26 cellular contexts compared by ENCODE assay signal in the genomic region with DNA sequence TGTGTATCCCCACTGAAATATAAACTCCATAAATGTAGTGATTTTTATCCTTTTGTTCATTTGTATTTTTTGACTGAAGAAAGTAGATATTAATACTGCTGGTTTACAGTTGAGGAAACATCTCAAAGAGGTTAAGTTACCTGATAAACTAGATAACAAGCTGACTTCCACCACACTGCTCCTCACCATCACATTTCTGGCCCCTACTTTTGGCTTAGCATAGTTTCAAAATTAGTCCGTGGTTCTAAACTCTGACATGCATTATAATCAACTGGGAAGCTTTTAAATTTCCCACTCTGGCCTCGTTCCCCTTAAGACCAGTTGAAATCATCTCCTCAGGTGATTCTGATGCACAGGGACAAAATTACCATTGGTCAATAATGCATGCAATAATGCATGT. TPM values are rescaled to one million over a fixed set of nuclear protein-coding genes. Genes with fewer than 3 reads are reported as not detected.
A peak's percentile ranks its signal among the peaks of the same experiment; 100 is the strongest.
DNase-seq lines count a peak whose midpoint lies in the region; ATAC-seq, FAIRE-seq and TF ChIP-seq lines count a peak whose summit lies in the region.
"Had no signal": no experiment of that assay in that cellular context is flagged by ENCODE, and none has a peak within 500 bp of the region (broad histone marks: within the 10 kb centered on the region; RNA-seq: fewer than 3 reads in every experiment).

No MANE protein-coding gene starts in this region.

- TF ChIP-seq CTCF in GM12878 (IDR thresholded peaks at IDR 0.05 in 2 of 3, conservative IDR thresholded peaks at IDR 0.05 in 1 of 3; ENCODE audit: control insufficient read depth in 2 of 3, extremely low read depth in 1 of 3, insufficient read depth in 1 of 3, low read depth in 3 of 3, low read length in 3 of 3): no peak

- no peak overlapping the region for H3K27ac ChIP-seq in GM12878 (ENCODE audit: control insufficient read depth, insufficient read depth)

- H3K4me2 ChIP-seq in GM12878 (ENCODE audit: control insufficient read depth, insufficient read depth): 0 out of 2 replicates have a peak overlapping the region, but pooled peaks have one; percentile 26

- in situ Hi-C loops in GM12878 (cut with MboI): no loop called here

- no peak for TF ChIP-seq EP300 in GM12878 (IDR thresholded peaks at IDR 0.05; ENCODE audit: borderline replicate concordance in 1 of 2, control insufficient read depth in 1 of 2, low read depth in 2 of 2, low read length in 2 of 2)

- no TSS peak for BruUV-seq in GM12878 (replicated peaks; lab: Mats Ljungman, UMichigan)

- TF ChIP-seq POLR2A in GM12892 (IDR thresholded peaks at IDR 0.05; ENCODE audit: low read depth, low read length): no peak
- no peak for TF ChIP-seq POLR2A in GM12878 (IDR thresholded peaks at IDR 0.05; ENCODE audit: low read depth, low read length)

- H2AFZ ChIP-seq in GM12878 (ENCODE audit: control insufficient read depth, low read depth, low read length): no peak overlapping the region

- H3K4me1 ChIP-seq in GM12878 (ENCODE audit: control insufficient read depth, insufficient read depth, low read length): peaks cover 21% of the 10 kb centered on the region

- DNase-seq in GM12892 (ENCODE audit: insufficient read length) (no peak), GM19239 (ENCODE audit: insufficient read length, low spot score) (no peak), GM12878 (ENCODE audit: low read depth, low spot score) (no peak), SK-N-DZ (ENCODE audit: low spot score) (no peak), NCI-H524 (lab: John Stamatoyannopoulos, UW) (no peak)
- no peak for DNase-seq in activated CD4-positive, alpha-beta T cell treated with anti-CD3 and anti-CD28 coated beads for 4 hours
- no peak for DNase-seq in activated T-cell treated with anti-CD3 and anti-CD28 coated beads, Interleukin-2, amount 50 U/mL, for 48 hours
- DNase-seq: ACHN; BE2C; C1 segment of cervical spinal cord; CD4-positive, CD25-positive, alpha-beta regulatory T cell; CD8-positive, alpha-beta memory T cell; COR-L47; DMS 273 treated with DMSO at 0.1 percent for 48 hours; DMS53; DND-41; EL; GOT3; H7; HFFc6; IMR-90 had no signal

- no peaks in the 10 kb centered on the region; the same call in 2 of the 3 replicates for H3K9me3 ChIP-seq in GM12878 (replicated peaks; ENCODE audit: control insufficient read depth, insufficient read depth, low read length)
- H3K9me3 ChIP-seq: BE2C had no signal

- H4K20me1 ChIP-seq in GM12878 (ENCODE audit: control insufficient read depth, insufficient read depth): no peaks in the 10 kb centered on the region

- POLR2A ChIA-PET in GM12878 (lab: Charles Lee): interaction anchor here (0.6 to 1.6 kb wide), 3 partner anchors 10 to 326 kb away, joined by 4 to 10 read pairs (median 5); a partner anchor contains a TSS

- H3K9ac ChIP-seq in GM12878 (ENCODE audit: control insufficient read depth, insufficient read depth, low read length): no peak overlapping the region

- no peak for TF ChIP-seq RAD21 in GM12878 (IDR thresholded peaks at IDR 0.05; ENCODE audit: insufficient read depth, low read depth, low read length)

- peak overlapping the region; percentile 23; the same call in 1 of the 2 replicates for H3K4me3 ChIP-seq in GM12878
- H3K4me3 ChIP-seq: K562 had no signal

- H3K79me2 ChIP-seq in GM12878 (ENCODE audit: control insufficient read depth, insufficient read depth, low read length): peaks cover 55% of the 10 kb centered on the region

- intact Hi-C loops in GM12878 (cut with micrococcal nuclease; ENCODE audit: unreplicated experiment): loop anchor here (5.0 kb wide), 1 partner anchor 42 kb away; a partner anchor contains a TSS

- WGBS in GM12878 (ENCODE audit: insufficient coverage, insufficient replicate concordance, low lambda C conversion rate, missing lambda C conversion rate): 3% methylated on average over 2 of the region's 2 CpGs

- ATAC-seq in HG02610 (IDR thresholded peaks at IDR 0.05; ENCODE audit: unreplicated experiment): peak; percentile 47
- ATAC-seq in GM12878: peak; percentile 58
- ATAC-seq: HCT116, K562 had no signal

- no peaks in the 10 kb centered on the region for H3K36me3 ChIP-seq in GM12878 (ENCODE audit: control insufficient read depth in 2 of 2, insufficient read depth in 2 of 2, low read length in 1 of 2)
- H3K36me3 ChIP-seq: BE2C had no signal

- CTCF ChIA-PET in GM12878 (lab: Yijun Ruan, JAX): interaction anchor here (1.5 kb wide), 1 partner anchor 42 kb away, joined by 8 read pairs; no protein-coding TSS in a partner anchor

- SMC1A ChIA-PET in GM12878 (lab: Charles Lee; ENCODE audit: uncharacterized antibody, unreplicated experiment): interaction anchor here (0.7 to 1.9 kb wide), 7 partner anchors 10 to 244 kb away, joined by 3 to 13 read pairs (median 5); a partner anchor contains a TSS

- FAIRE-seq in GM12892 (lab: Jason Lieb, UNC) (peak; percentile 65), GM19239 (lab: Jason Lieb, UNC) (peak; percentile 76), GM12878 (lab: Jason Lieb, UNC) (peak; percentile 31)
- FAIRE-seq: A204.1, HTR-8/SVneo, K562 had no signal

- RAD21 ChIA-PET in GM12878 (lab: Charles Lee; ENCODE audit: unreplicated experiment): interaction anchor here (0.8 kb wide), 1 partner anchor 9 kb away, joined by 3 read pairs; no protein-coding TSS in a partner anchor

- no peaks in the 10 kb centered on the region for H3K27me3 ChIP-seq in GM12878 (replicated peaks in 1 of 2; ENCODE audit: control insufficient read depth in 2 of 2, insufficient read depth in 2 of 2, low read length in 1 of 2)
- H3K27me3 ChIP-seq: BE2C had no signal

TF ChIP-seq in GM12878, 131 proteins besides CTCF, POLR2A, EP300 and RAD21 (continues in another document):
- TF ChIP-seq, protein P1, sequence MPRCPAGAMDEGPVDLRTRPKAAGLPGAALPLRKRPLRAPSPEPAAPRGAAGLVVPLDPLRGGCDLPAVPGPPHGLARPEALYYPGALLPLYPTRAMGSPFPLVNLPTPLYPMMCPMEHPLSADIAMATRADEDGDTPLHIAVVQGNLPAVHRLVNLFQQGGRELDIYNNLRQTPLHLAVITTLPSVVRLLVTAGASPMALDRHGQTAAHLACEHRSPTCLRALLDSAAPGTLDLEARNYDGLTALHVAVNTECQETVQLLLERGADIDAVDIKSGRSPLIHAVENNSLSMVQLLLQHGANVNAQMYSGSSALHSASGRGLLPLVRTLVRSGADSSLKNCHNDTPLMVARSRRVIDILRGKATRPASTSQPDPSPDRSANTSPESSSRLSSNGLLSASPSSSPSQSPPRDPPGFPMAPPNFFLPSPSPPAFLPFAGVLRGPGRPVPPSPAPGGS (IDR thresholded peaks at IDR 0.05; ENCODE audit: borderline replicate concordance, insufficient read depth, low read depth, low read length, poor library complexity, severe bottlenecking): no peak
- TF ChIP-seq POLR2AphosphoS5 (IDR thresholded peaks at IDR 0.05; ENCODE audit: low read length): no peak

RNA-seq across cellular contexts. Expression of a gene that starts 43.5 kb away (rescaled TPM):
- polyA plus RNA-seq in GM12892 (2012; ENCODE audit: missing spikeins): 30.6 TPM
- total RNA-seq in GM12878 (2013; cell fraction: nucleolus; rRNA removed): 111 and 147 TPM in 2 replicates
- total RNA-seq in GM12878 (2014; rRNA removed) (25.4 and 26.1 TPM in 2 replicates), GM12878 (2014; rRNA removed; fragmentation: Illumina TruSeq; extraction: Trizol) (24.8 and 24.9 TPM in 2 replicates), GM12878 (2021) (33.8 and 36.0 TPM in 2 replicates)
- 14.7 TPM for polyA plus RNA-seq in GM12878 (2011; ENCODE audit: low read depth)
- polyA plus RNA-seq in GM12878 (2011; rRNA removed) (54.0 and 79.3 TPM in 2 replicates), GM12878 (2014; fragmentation: Illumina TruSeq; extraction: Trizol) (24.3 and 39.5 TPM in 2 replicates), GM12878 (2014; fragmentation: Nextera tagmentation; extraction: Ambion mirVana) (10 to 100 TPM in 1 of 2 experiments, 1 to 10 TPM in 1; 9.7 to 14.6 TPM), GM12878 (2014; rRNA removed) (17.4 and 19.5 TPM in 2 replicates), GM12878 (2016; fragmentation: Nextera tagmentation; extraction: Ambion mirVana) (1 to 10 TPM; 9.0 to 9.6 TPM)
- 27.9 and 28.9 TPM in 2 replicates for polyA plus RNA-seq in GM12878 (2011; cell fraction: cytosol; rRNA removed)
- 72.1 and 86.7 TPM in 2 replicates for polyA plus RNA-seq in GM12878 (2011; cell fraction: nucleus; rRNA removed)
- polyA plus RNA-seq in GM12878 (2012): 18.8 and 24.1 TPM in 2 replicates
- 63.9 and 68.5 TPM in 2 replicates for polyA minus RNA-seq in GM12878 (2011; rRNA and poly(A)+ RNA removed)
- polyA minus RNA-seq in GM12878 (2011; cell fraction: cytosol; rRNA and poly(A)+ RNA removed): 23.7 and 28.9 TPM in 2 replicates
- polyA minus RNA-seq in GM12878 (2011; cell fraction: nucleus; rRNA and poly(A)+ RNA removed): 37.1 and 49.5 TPM in 2 replicates
- 13.7 and 13.8 TPM in 2 replicates for polyA plus RNA-seq in SK-N-DZ (2014; cell fraction: cytosol; rRNA removed)
- 27.3 and 39.6 TPM in 2 replicates for polyA plus RNA-seq in SK-N-DZ (2014; cell fraction: nucleus; rRNA removed)

RNA-seq across cellular contexts. Expression of a gene that starts 43.6 kb away (rescaled TPM):
- polyA plus RNA-seq in GM12892 (2012; ENCODE audit: missing spikeins): 29.1 TPM
- 169 and 187 TPM in 2 replicates for total RNA-seq in GM12878 (2013; cell fraction: nucleolus; rRNA removed)
- total RNA-seq in GM12878 (2014; rRNA removed) (26.6 and 32.9 TPM in 2 replicates), GM12878 (2014; rRNA removed; fragmentation: Illumina TruSeq; extraction: Trizol) (41.8 and 42.9 TPM in 2 replicates), GM12878 (2021) (23.1 and 23.5 TPM in 2 replicates)
- 8.6 TPM for polyA plus RNA-seq in GM12878 (2011; ENCODE audit: low read depth)
- polyA plus RNA-seq in GM12878 (2011; rRNA removed) (60.1 and 76.2 TPM in 2 replicates), GM12878 (2014; fragmentation: Illumina TruSeq; extraction: Trizol) (54.8 and 62.5 TPM in 2 replicates), GM12878 (2014; fragmentation: Nextera tagmentation; extraction: Ambion mirVana) (10 to 100 TPM; 12.0 to 12.8 TPM), GM12878 (2014; rRNA removed) (27.6 and 37.6 TPM in 2 replicates), GM12878 (2016; fragmentation: Nextera tagmentation; extraction: Ambion mirVana) (10 to 100 TPM; 26.4 to 27.3 TPM)
- 28.1 and 32.5 TPM in 2 replicates for polyA plus RNA-seq in GM12878 (2011; cell fraction: cytosol; rRNA removed)
- polyA plus RNA-seq in GM12878 (2011; cell fraction: nucleus; rRNA removed): 62.8 and 78.8 TPM in 2 replicates
- 15.6 and 22.7 TPM in 2 replicates for polyA plus RNA-seq in GM12878 (2012)
- 59.5 and 63.7 TPM in 2 replicates for polyA minus RNA-seq in GM12878 (2011; rRNA and poly(A)+ RNA removed)
- 9.1 and 16.4 TPM in 2 replicates for polyA minus RNA-seq in GM12878 (2011; cell fraction: cytosol; rRNA and poly(A)+ RNA removed)
- polyA minus RNA-seq in GM12878 (2011; cell fraction: nucleus; rRNA and poly(A)+ RNA removed): 62.6 and 90.8 TPM in 2 replicates
- polyA plus RNA-seq in SK-N-DZ (2014; cell fraction: cytosol; rRNA removed): 47.5 and 50.3 TPM in 2 replicates
- 35.9 and 53.0 TPM in 2 replicates for polyA plus RNA-seq in SK-N-DZ (2014; cell fraction: nucleus; rRNA removed)
